Comparison of ENCODE assay signal across 17 cellular contexts in the genomic region with DNA sequence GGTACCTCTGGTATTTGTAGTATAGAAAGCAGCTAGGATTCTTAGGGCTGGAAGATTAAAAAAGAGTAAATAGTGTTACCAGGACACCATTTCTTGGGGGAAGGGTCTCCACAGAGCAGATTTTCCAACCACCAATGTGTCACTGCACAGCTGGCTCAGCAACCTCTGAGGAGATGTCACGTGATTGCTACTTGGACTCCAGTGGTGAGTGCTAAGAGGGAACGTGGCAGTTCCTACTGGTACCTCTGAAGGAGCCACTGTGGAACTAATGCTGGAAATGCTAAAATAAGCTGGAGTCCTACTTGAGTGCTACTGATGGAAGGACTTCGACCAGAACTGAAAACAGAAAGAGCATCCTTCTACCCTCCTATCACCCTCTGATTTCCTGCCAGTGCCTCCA. TPM values are rescaled to one million over a fixed set of nuclear protein-coding genes. Genes with fewer than 3 reads are reported as not detected.
DNase-seq lines count a peak whose midpoint lies in the region; ATAC-seq, FAIRE-seq and TF ChIP-seq lines count a peak whose summit lies in the region.
"Had no signal": no experiment of that assay in that cellular context is flagged by ENCODE, and none has a peak within 500 bp of the region (broad histone marks: within the 10 kb centered on the region; RNA-seq: fewer than 3 reads in every experiment).

No MANE protein-coding gene starts in this region.

- POLR2A ChIA-PET in HepG2 (lab: Yijun Ruan, JAX): no interaction called here

- in situ Hi-C loops in HepG2 (cut with HindIII; ENCODE audit: extremely low pct_ligation_motif_present, low pct_unique_long_range_greater_than_20kb): no loop called here

- H3K27ac ChIP-seq in HepG2 (ENCODE audit: extremely low read length, insufficient read depth, low read length) (no peak overlapping the region), right lobe of liver (no peak overlapping the region), right cardiac atrium (ENCODE audit: low read length) (no peak overlapping the region), breast epithelium (no peak overlapping the region), endodermal cell (ENCODE audit: low read depth, low read length) (no peak overlapping the region)
- H3K27ac ChIP-seq: KMS-11, VCaP had no signal

- CTCF ChIA-PET in HepG2 (lab: Yijun Ruan, JAX; ENCODE audit: low intra/inter-chr PET ratio, low total read pairs): no interaction called here

- FAIRE-seq in HepG2 (lab: Jason Lieb, UNC): no peak

- no peak for DNase-seq in HepG2 (ENCODE audit: low spot score)
- DNase-seq in right lobe of liver: no peak
- DNase-seq in RPMI7951 (ENCODE audit: low read depth): peak; percentile 54
- DNase-seq in right cardiac atrium: peak in 1 of 3 donors; percentile 18
- no peak for DNase-seq in breast epithelium (ENCODE audit: low spot score in 2 of 2)
- DNase-seq in activated CD4-positive, alpha-beta T cell treated with anti-CD3 and anti-CD28 coated beads for 48 hours: no peak
- DNase-seq in D341Med (ENCODE audit: low spot score): no peak
- no peak for DNase-seq in endodermal cell
- DNase-seq: activated CD8-positive, alpha-beta memory T cell treated with anti-CD3 and anti-CD28 coated beads for 24 hours; DMS 273 treated with DMSO at 0.1 percent for 48 hours; NCI-H1694; NCI-H510A treated with DMSO at 0.1 percent for 48 hours; posterior cingulate gyrus; stimulated activated naive CD8-positive, alpha-beta T cell treated with anti-CD3 and anti-CD28 coated beads, Interleukin-15, amount 100 ng/mL, for 72 hours had no signal

- no peaks in the 10 kb centered on the region for H4K20me1 ChIP-seq in HepG2 (ENCODE audit: insufficient read depth, low read length)

- no peaks in the 10 kb centered on the region for H3K9me3 Mint-ChIP-seq in endodermal cell
- H3K9me3 Mint-ChIP-seq: stimulated activated naive CD8-positive, alpha-beta T cell treated with anti-CD3 and anti-CD28 coated beads, Interleukin-15, amount 100 ng/mL, for 72 hours had no signal

- peaks cover 34% of the 10 kb centered on the region for H3K27me3 Mint-ChIP-seq in endodermal cell (ENCODE audit: insufficient read depth)

- TF ChIP-seq RAD21 in HepG2 (CRISPR knock-in tag; IDR thresholded peaks at IDR 0.05): no peak

- H3K36me3 Mint-ChIP-seq in endodermal cell (ENCODE audit: low read depth): no peaks in the 10 kb centered on the region
- H3K36me3 Mint-ChIP-seq: brain had no signal

- TF ChIP-seq CTCF in HepG2 (CRISPR knock-in tag; IDR thresholded peaks at IDR 0.05) (no peak), right lobe of liver (IDR thresholded peaks at IDR 0.05) (no peak), breast epithelium (IDR thresholded peaks at IDR 0.05) (no peak), endodermal cell (conservative IDR thresholded peaks at IDR 0.05) (no peak)

- H3K4me1 ChIP-seq in HepG2 (ENCODE audit: insufficient read depth, low read length): no peaks in the 10 kb centered on the region
- no peaks in the 10 kb centered on the region for H3K4me1 ChIP-seq in right lobe of liver
- H3K4me1 ChIP-seq in right cardiac atrium (ENCODE audit: control insufficient read depth, insufficient read depth, low read length): no peaks in the 10 kb centered on the region
- no peaks in the 10 kb centered on the region for H3K4me1 ChIP-seq in breast epithelium
- no peaks in the 10 kb centered on the region for H3K4me1 ChIP-seq in endodermal cell (ENCODE audit: control insufficient read depth, insufficient read depth, low read length)

- ATAC-seq in HepG2: no peak
- no peak for ATAC-seq in right lobe of liver
- ATAC-seq in right cardiac atrium: peak; percentile 74 to 91
- ATAC-seq: stimulated activated naive CD8-positive, alpha-beta T cell treated with anti-CD3 and anti-CD28 coated beads, Interleukin-15, amount 100 ng/mL, for 72 hours had no signal

- intact Hi-C loops in HepG2 (cut with micrococcal nuclease; ENCODE audit: unreplicated experiment): no loop called here
- intact Hi-C loops in right lobe of liver (cut with DNase I): no loop called here
- intact Hi-C loops in right cardiac atrium (cut with DNase I): loop anchor here in 3 of 4 donors (5.0 to 10.0 kb wide), 5 partner anchors 203 to 863 kb away; partner anchors contain the start of gene SLIT3 (in 1 of the 3)
- intact Hi-C loops in breast epithelium (cut with DNase I; ENCODE audit: low total_unique reads): no loop called here

- TF ChIP-seq EP300 in HepG2 (IDR thresholded peaks at IDR 0.05; ENCODE audit: low read depth in 2 of 2, low read length in 2 of 2): no peak
- TF ChIP-seq EP300 in HepG2 (CRISPR knock-in tag; IDR thresholded peaks at IDR 0.05; ENCODE audit: borderline replicate concordance): no peak

- H3K9ac ChIP-seq in HepG2 (ENCODE audit: insufficient read depth, low read depth, low read length) (no peak overlapping the region), endodermal cell (ENCODE audit: extremely low read depth, low read length, poor library complexity, severe bottlenecking) (no peak overlapping the region)
- H3K9ac ChIP-seq: KMS-11 had no signal

- H2AFZ ChIP-seq in HepG2 (ENCODE audit: low read length): no peak overlapping the region

- no peak for TF ChIP-seq POLR2A in HepG2 (IDR thresholded peaks at IDR 0.05; ENCODE audit: insufficient read depth in 1 of 2, low read depth in 2 of 2, low read length in 2 of 2)
- no peak for TF ChIP-seq POLR2A in right lobe of liver (IDR thresholded peaks at IDR 0.05)
- no peak for TF ChIP-seq POLR2A in breast epithelium (IDR thresholded peaks at IDR 0.05)

- H3K27ac Mint-ChIP-seq in endodermal cell: no peak overlapping the region
- H3K27ac Mint-ChIP-seq: stimulated activated naive CD8-positive, alpha-beta T cell treated with anti-CD3 and anti-CD28 coated beads, Interleukin-15, amount 100 ng/mL, for 72 hours had no signal

- BruUV-seq in HepG2 (replicated peaks; lab: Mats Ljungman, UMichigan): no TSS peak

- no peaks in the 10 kb centered on the region for H3K79me2 ChIP-seq in HepG2 (ENCODE audit: insufficient read depth, low read length)

- no peak overlapping the region for H3K4me3 Mint-ChIP-seq in endodermal cell
- H3K4me3 Mint-ChIP-seq: brain; stimulated activated naive CD8-positive, alpha-beta T cell treated with anti-CD3 and anti-CD28 coated beads, Interleukin-15, amount 100 ng/mL, for 72 hours had no signal

- H3K4me3 ChIP-seq in HepG2 (replicated peaks in 1 of 3; ENCODE audit: insufficient read depth in 1 of 3, low read depth in 2 of 3, low read length in 3 of 3): no peak overlapping the region
- no peak overlapping the region for H3K4me3 ChIP-seq in right lobe of liver
- H3K4me3 ChIP-seq in right cardiac atrium (ENCODE audit: low read length): no peak overlapping the region
- H3K4me3 ChIP-seq in breast epithelium: no peak overlapping the region
- no peak overlapping the region for H3K4me3 ChIP-seq in endodermal cell (ENCODE audit: low read length)

- H3K36me3 ChIP-seq in HepG2 (replicated peaks in 1 of 2; ENCODE audit: control insufficient read depth in 1 of 2, insufficient read depth in 2 of 2, low read length in 2 of 2) (no peaks in the 10 kb centered on the region), right lobe of liver (no peaks in the 10 kb centered on the region), breast epithelium (no peaks in the 10 kb centered on the region), endodermal cell (ENCODE audit: control insufficient read depth, insufficient read depth, low read length) (no peaks in the 10 kb centered on the region)

- H3K9me3 ChIP-seq in HepG2 (ENCODE audit: low read length): no peaks in the 10 kb centered on the region
- no peaks in the 10 kb centered on the region for H3K9me3 ChIP-seq in right lobe of liver
- H3K9me3 ChIP-seq in right cardiac atrium (ENCODE audit: control insufficient read depth, low read length): no peaks in the 10 kb centered on the region
- no peaks in the 10 kb centered on the region for H3K9me3 ChIP-seq in breast epithelium
- no peaks in the 10 kb centered on the region for H3K9me3 ChIP-seq in endodermal cell (ENCODE audit: control insufficient read depth, low read length)

- no peak overlapping the region for H3K4me2 ChIP-seq in HepG2 (ENCODE audit: low read depth, low read length)
- H3K4me2 ChIP-seq: KMS-11 had no signal

- H3K27me3 ChIP-seq in HepG2 (ENCODE audit: control insufficient read depth in 1 of 2, insufficient read depth in 2 of 2, low read length in 2 of 2) (no peaks in the 10 kb centered on the region), right lobe of liver (peaks cover 0 to 4% of the 10 kb centered on the region in 2 donors), right cardiac atrium (ENCODE audit: control insufficient read depth, insufficient read depth) (no peaks in the 10 kb centered on the region), breast epithelium (no peaks in the 10 kb centered on the region), endodermal cell (ENCODE audit: control insufficient read depth, insufficient read depth, low read length, poor library complexity, severe bottlenecking) (peaks cover 44% of the 10 kb centered on the region)

- 11% methylated on average over 1 of the region's 3 CpGs for WGBS in HepG2 (ENCODE audit: low lambda C conversion rate)
- WGBS in right lobe of liver (ENCODE audit: insufficient coverage, low coverage, low lambda C conversion rate, missing lambda C conversion rate): 0% methylated on average over 2 of the region's 3 CpGs
- 23% methylated on average over 3 of the region's 3 CpGs for WGBS in right cardiac atrium
- WGBS in endodermal cell (ENCODE audit: insufficient coverage in 1 of 2, insufficient read length in 1 of 2), 2 experiments: 73 to 81% methylated on average over 3 of the region's 3 CpGs

- H3K4me1 Mint-ChIP-seq in endodermal cell: no peaks in the 10 kb centered on the region
- H3K4me1 Mint-ChIP-seq: stimulated activated naive CD8-positive, alpha-beta T cell treated with anti-CD3 and anti-CD28 coated beads, Interleukin-15, amount 100 ng/mL, for 72 hours had no signal

RNA-seq across cellular contexts. Expression of gene SPDL1, which starts 36.1 kb away (rescaled TPM):
- 36.6 and 61.4 TPM in 2 replicates for total RNA-seq in HepG2 (2016; rRNA removed; fragmentation: Illumina TruSeq; extraction: Trizol)
- total RNA-seq in HepG2 (2016; cell fraction: cytosol; rRNA removed; fragmentation: Illumina TruSeq; extraction: Trizol; ENCODE audit: low read depth): 6.4 and 7.2 TPM in 2 replicates
- 38.1 and 53.5 TPM in 2 replicates for total RNA-seq in HepG2 (2016; cell fraction: insoluble cytoplasmic fraction; rRNA removed; fragmentation: Illumina TruSeq; extraction: Trizol)
- total RNA-seq in HepG2 (2016; cell fraction: membrane; rRNA removed; fragmentation: Illumina TruSeq; extraction: Trizol): 20.7 and 24.8 TPM in 2 replicates
- 27.4 and 29.1 TPM in 2 replicates for total RNA-seq in HepG2 (2016; cell fraction: nucleus; rRNA removed; fragmentation: Illumina TruSeq; extraction: Trizol)
- polyA plus RNA-seq in HepG2 (2011; rRNA removed): 5.2 and 10.9 TPM in 2 replicates
- polyA plus RNA-seq in HepG2 (2011; cell fraction: cytosol; rRNA removed): 3.3 and 5.9 TPM in 2 replicates
- polyA plus RNA-seq in HepG2 (2011; cell fraction: nucleus; rRNA removed): 7.4 and 9.6 TPM in 2 replicates
- 7.9 and 14.0 TPM in 2 replicates for polyA plus RNA-seq in HepG2 (2012)
- polyA plus RNA-seq in HepG2 (2016; cell fraction: cytosol; fragmentation: Illumina TruSeq; extraction: Trizol; ENCODE audit: low read depth): 2.5 and 3.2 TPM in 2 replicates
- polyA plus RNA-seq in HepG2 (2016; cell fraction: insoluble cytoplasmic fraction; fragmentation: Illumina TruSeq; extraction: Trizol; ENCODE audit: low read depth): 49.1 and 50.5 TPM in 2 replicates
- 6.6 and 7.7 TPM in 2 replicates for polyA plus RNA-seq in HepG2 (2016; cell fraction: membrane; fragmentation: Illumina TruSeq; extraction: Trizol; ENCODE audit: low read depth)
- 41.2 TPM in 2 replicates for polyA plus RNA-seq in HepG2 (2016; cell fraction: nucleus; fragmentation: Illumina TruSeq; extraction: Trizol; ENCODE audit: insufficient read depth, low read depth)
- polyA minus RNA-seq in HepG2 (2011; rRNA and poly(A)+ RNA removed; ENCODE audit: low replicate concordance): 3.0 and 12.2 TPM in 2 replicates
- polyA minus RNA-seq in HepG2 (2011; cell fraction: cytosol; rRNA and poly(A)+ RNA removed): 4.0 and 8.9 TPM in 2 replicates
- polyA minus RNA-seq in HepG2 (2011; cell fraction: nucleus; rRNA and poly(A)+ RNA removed): 15.2 and 19.2 TPM in 2 replicates
- 1 to 10 TPM; 1.1 to 6.7 (median 2.4) TPM for total RNA-seq in right lobe of liver
- 87.6 and 114 TPM in 2 replicates for total RNA-seq in RPMI7951 (2014; rRNA removed; shearing (Covaris generic))
- total RNA-seq in right cardiac atrium: 1 to 10 TPM; 4.4 to 5.9 (median 5.3) TPM
- 2.6 TPM for polyA plus RNA-seq in right cardiac atrium
- total RNA-seq in breast epithelium: 1 to 10 TPM; 8.3 to 9.8 (median 8.8) TPM
- 10 to 100 TPM; 42.0 to 47.4 TPM for total RNA-seq in endodermal cell
- polyA plus RNA-seq in endodermal cell (2013, experiment 1 of 2): 55.4 TPM
- 52.3 TPM for polyA plus RNA-seq in endodermal cell (2013, experiment 2 of 2)

Comparison
In these comparisons a context has a peak if more than half of its experiments do, and no peak if none do; other contexts are left out.
1. ATAC-seq: peak in right cardiac atrium (2 of 2); none in HepG2 (single experiment) and right lobe of liver (0 of 4).
2. intact Hi-C loops: an anchor here in right cardiac atrium (5.0 to 10.0 kb wide); none called in HepG2, right lobe of liver and breast epithelium.